In the genomic region with DNA sequence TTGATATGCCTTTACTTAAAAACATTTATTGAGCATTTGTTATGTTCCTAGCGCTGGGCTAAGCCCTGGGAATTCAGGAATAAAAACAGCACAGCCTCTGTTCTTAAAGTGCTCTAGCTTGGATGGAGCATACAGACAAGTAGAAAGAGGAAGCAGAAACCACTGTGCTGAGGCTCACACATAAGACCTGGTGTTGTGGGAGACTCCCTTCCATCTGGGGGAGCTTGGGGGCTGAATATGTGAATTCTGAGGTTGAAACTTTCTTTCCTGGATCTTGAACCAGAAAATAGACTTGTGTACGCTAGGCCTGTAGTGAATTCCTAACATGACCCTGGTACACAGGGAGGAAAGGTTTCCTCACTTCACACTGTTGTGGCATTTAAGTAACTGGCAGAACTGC, we compare ENCODE assay signal across 23 cellular contexts.
"Had no signal": no experiment of that assay in that cellular context is flagged by ENCODE, and none has a peak within 500 bp of the region (broad histone marks: within the 10 kb centered on the region; RNA-seq: fewer than 3 reads in every experiment).

No MANE protein-coding gene starts in this region.

- ATAC-seq: effector memory CD8-positive, alpha-beta T cell; heart right ventricle; left cardiac atrium; left lung; natural killer cell treated with Interleukin-12 subunit alpha and Interleukin-12 subunit beta and Interleukin-15 and Interleukin-18, amount 100 ng/mL, for 72 hours; right lobe of liver; stimulated activated naive CD8-positive, alpha-beta T cell treated with anti-CD3 and anti-CD28 coated beads, Interleukin-15, amount 100 ng/mL, for 72 hours had no signal

- DNase-seq: effector memory CD8-positive, alpha-beta T cell; erythroblast; esophagus squamous epithelium; foreskin melanocyte; glutamatergic neuron; heart right ventricle; hippocampal formation; left cardiac atrium; left lung; mesenchymal stem cell; mucosa of descending colon; naive B cell; right lobe of liver; stimulated activated CD4-positive, alpha-beta T cell treated with anti-CD3 and anti-CD28 coated beads, Interleukin-12 subunit alpha, Interleukin-12 subunit beta, amount 100 ng/mL, for 4 hours; stimulated activated CD4-positive, alpha-beta T cell treated with anti-CD3 and anti-CD28 coated beads, Interleukin-1b, Interleukin-23, amount 100 ng/mL, for 48 hours; stimulated activated CD4-positive, alpha-beta T cell treated with anti-CD3 and anti-CD28 coated beads, Interleukin-4, amount 100 ng/mL, for 1 hour; stimulated activated CD8-positive, alpha-beta memory T cell treated with anti-CD3 and anti-CD28 coated beads, Interleukin-4, amount 100 ng/mL, for 48 hours; stimulated activated naive CD4-positive, alpha-beta T cell; stimulated activated naive CD8-positive, alpha-beta T cell treated with anti-CD3 and anti-CD28 coated beads, Interleukin-15, amount 100 ng/mL, for 72 hours; transverse colon; upper lobe of right lung; uterus had no signal
